Comparison of ENCODE assay signal across 9 cellular contexts in the genomic region with DNA sequence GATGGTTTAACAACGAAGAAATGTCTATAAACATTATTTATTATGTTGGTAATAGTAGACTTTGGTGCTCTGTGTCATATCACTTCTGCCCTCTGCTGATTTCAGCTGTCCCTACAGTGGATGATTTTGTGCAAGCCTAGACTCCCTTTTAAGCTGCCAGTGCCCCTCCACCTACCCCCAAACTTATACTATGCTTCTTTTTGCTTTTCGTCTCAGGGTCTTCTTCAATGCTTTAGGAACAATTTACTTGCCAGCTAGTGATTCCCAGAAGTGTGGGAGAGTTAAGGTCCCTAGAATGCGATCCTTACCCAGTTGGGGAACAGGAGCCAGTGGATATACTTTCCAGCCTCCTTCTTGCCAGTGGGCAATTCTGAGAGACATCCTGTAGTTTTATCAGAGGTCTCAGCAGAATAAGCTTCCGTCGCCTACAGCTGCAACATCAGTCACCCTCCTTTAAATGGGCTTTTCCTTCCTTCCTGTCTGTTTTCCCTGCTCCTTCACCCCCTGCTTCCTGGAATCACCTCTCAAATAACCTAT. TPM values are rescaled to one million over a fixed set of nuclear protein-coding genes. Genes with fewer than 3 reads are reported as not detected.
DNase-seq lines count a peak whose midpoint lies in the region; ATAC-seq, FAIRE-seq and TF ChIP-seq lines count a peak whose summit lies in the region.
"Had no signal": no experiment of that assay in that cellular context is flagged by ENCODE, and none has a peak within 500 bp of the region (broad histone marks: within the 10 kb centered on the region; RNA-seq: fewer than 3 reads in every experiment).

No MANE protein-coding gene starts in this region.

- peaks cover 15 to 31% of the 10 kb centered on the region in 2 donors for H3K36me3 Mint-ChIP-seq in CD4-positive, alpha-beta memory T cell
- H3K36me3 Mint-ChIP-seq in naive thymus-derived CD4-positive, alpha-beta T cell, result peaks cover 0 to 23% (median 19%) of the 10 kb centered on the region in 5 donors

- H3K27me3 Mint-ChIP-seq in CD4-positive, alpha-beta memory T cell, result peaks cover 0 to 1% of the 10 kb centered on the region in 2 donors
- peaks cover 0 to 2% (median 0%) of the 10 kb centered on the region in 5 donors for H3K27me3 Mint-ChIP-seq in naive thymus-derived CD4-positive, alpha-beta T cell

- no peaks in the 10 kb centered on the region for H3K27me3 ChIP-seq in CD4-positive, alpha-beta memory T cell (ENCODE audit: insufficient read depth, low read length)
- H3K27me3 ChIP-seq in K562 (ENCODE audit: control insufficient read depth in 2 of 2, insufficient read depth in 2 of 2, low read length in 2 of 2), result no peaks in the 10 kb centered on the region
- no peaks in the 10 kb centered on the region for H3K27me3 ChIP-seq in naive thymus-derived CD4-positive, alpha-beta T cell (ENCODE audit: control insufficient read depth in 2 of 2, insufficient read depth in 2 of 2, low read length in 2 of 2)

- in situ Hi-C loops in K562 (cut with MboI), result no loop called here

- no peaks in the 10 kb centered on the region for H3K9me3 ChIP-seq in CD4-positive, alpha-beta memory T cell (ENCODE audit: control insufficient read depth in 1 of 2, low read length in 2 of 2)
- H3K9me3 ChIP-seq in K562 (replicated peaks; ENCODE audit: control insufficient read depth, insufficient read depth, low read depth, low read length), result no peaks in the 10 kb centered on the region
- H3K9me3 ChIP-seq in naive thymus-derived CD4-positive, alpha-beta T cell (ENCODE audit: control insufficient read depth in 2 of 3, low read length in 3 of 3), result no peaks in the 10 kb centered on the region

- H3K9me3 Mint-ChIP-seq in CD4-positive, alpha-beta memory T cell, result peaks cover 0 to 4% (median 0%) of the 10 kb centered on the region in 8 donors
- H3K9me3 Mint-ChIP-seq in naive thymus-derived CD4-positive, alpha-beta T cell, result peaks cover 0 to 6% (median 0%) of the 10 kb centered on the region in 11 donors

- no peak for TF ChIP-seq POLR2A in K562 (conservative IDR thresholded peaks at IDR 0.05)

- peak overlapping the region; percentile 69 for H3K27ac ChIP-seq in CD4-positive, alpha-beta memory T cell (ENCODE audit: low read depth, low read length)
- H3K27ac ChIP-seq in K562 (ENCODE audit: extremely low read depth, low read depth, low read length), result no peak overlapping the region; the same call in 2 of the 3 replicates
- H3K27ac ChIP-seq in naive thymus-derived CD4-positive, alpha-beta T cell (ENCODE audit: low read depth, low read length), result peak overlapping the region; percentile 96

- no peak for TF ChIP-seq EP300 in K562 (IDR thresholded peaks at IDR 0.05; ENCODE audit: low read length)

- POLR2A ChIA-PET in CD4-positive, alpha-beta memory T cell (lab: Charles Lee; ENCODE audit: partially characterized antibody), result interaction anchor here (0.9 to 18.0 kb wide), 11 partner anchors 12 to 173 kb away, joined by 3 to 587 read pairs (median 8); a partner anchor contains a TSS
- POLR2A ChIA-PET in K562 (lab: Yijun Ruan, JAX), result interaction anchor here (1.0 to 1.3 kb wide), 2 partner anchors 14 to 66 kb away, joined by 3 to 4 read pairs; no protein-coding TSS in a partner anchor
- POLR2A ChIA-PET in naive thymus-derived CD4-positive, alpha-beta T cell (lab: Charles Lee), result interaction anchor here (0.7 to 2.9 kb wide), 11 partner anchors 9 to 129 kb away, joined by 3 to 23 read pairs (median 6); a partner anchor contains a TSS

- H3K4me3 ChIP-seq in CD4-positive, alpha-beta memory T cell (ENCODE audit: low read length in 2 of 2), result peak overlapping the region; percentile 4 to 51
- no peak overlapping the region for H3K4me3 ChIP-seq in K562
- peak overlapping the region; percentile 55 for H3K4me3 ChIP-seq in naive thymus-derived CD4-positive, alpha-beta T cell (ENCODE audit: low read length)

- H3K79me2 ChIP-seq in K562 (ENCODE audit: control insufficient read depth, insufficient read depth, low read length), result no peaks in the 10 kb centered on the region

- CTCF ChIA-PET in CD4-positive, alpha-beta memory T cell (lab: Charles Lee; ENCODE audit: partially characterized antibody), result interaction anchor here (0.8 to 16.3 kb wide), 10 partner anchors 12 to 173 kb away, joined by 3 to 556 read pairs (median 4); a partner anchor contains a TSS
- CTCF ChIA-PET in K562 (lab: Yijun Ruan, JAX; ENCODE audit: low intra/inter-chr PET ratio), result interaction anchor here (0.6 kb wide), 1 partner anchor 70 kb away, joined by 3 read pairs; no protein-coding TSS in a partner anchor
- CTCF ChIA-PET in naive thymus-derived CD4-positive, alpha-beta T cell (lab: Charles Lee), result interaction anchor here (0.8 to 2.2 kb wide), 9 partner anchors 9 to 117 kb away, joined by 3 to 10 read pairs (median 5); no protein-coding TSS in a partner anchor

- TF ChIP-seq RAD21 in K562 (CRISPR knock-in tag; conservative IDR thresholded peaks at IDR 0.05 in 1 of 2, IDR thresholded peaks at IDR 0.05 in 1 of 2), result peak; percentile 10 to 51; a peak in 2 of 4 replicates

- no peaks in the 10 kb centered on the region for H3K9me1 ChIP-seq in K562 (ENCODE audit: control insufficient read depth, insufficient read depth, low read length)

- H3K4me3 Mint-ChIP-seq in CD4-positive, alpha-beta memory T cell, result peak overlapping the region; percentile 82 to 100 (median 93)
- peak overlapping the region; percentile 83 to 96 (median 92) for H3K4me3 Mint-ChIP-seq in naive thymus-derived CD4-positive, alpha-beta T cell

- BruUV-seq in K562 (replicated peaks; lab: Mats Ljungman, UMichigan), result no TSS peak

- DNase-seq in CD4-positive, alpha-beta memory T cell, result no peak
- DNase-seq in K562 (ENCODE audit: extremely low read depth in 1 of 4, low spot score in 3 of 4), result peak in 1 of 4 experiments; percentile 7
- DNase-seq in naive thymus-derived CD4-positive, alpha-beta T cell, result no peak
- DNase-seq in NCI-H524 treated with DMSO at 0.1 percent for 48 hours (lab: John Stamatoyannopoulos, UW), result no peak
- no peak for DNase-seq in T-helper 9 cell
- DNase-seq in effector CD4-positive, alpha-beta T cell, result no peak
- DNase-seq in inferior parietal cortex (ENCODE audit: extremely low spot score), result no peak
- DNase-seq: NCI-H1930 had no signal

- peaks cover 71% of the 10 kb centered on the region for H3K4me1 ChIP-seq in CD4-positive, alpha-beta memory T cell (ENCODE audit: insufficient read depth, low read length)
- peaks cover 2 to 4% of the 10 kb centered on the region in 2 experiments; a peak in 3 of 5 replicates for H3K4me1 ChIP-seq in K562 (replicated peaks in 1 of 2; ENCODE audit: control insufficient read depth in 2 of 2, insufficient read depth in 2 of 2, low read length in 2 of 2)
- H3K4me1 ChIP-seq in naive thymus-derived CD4-positive, alpha-beta T cell (ENCODE audit: control insufficient read depth in 2 of 2, insufficient read depth in 2 of 2, low read length in 2 of 2), result peaks cover 53 to 54% of the 10 kb centered on the region in 2 donors

- peak overlapping the region; percentile 7; the same call in 1 of the 2 replicates for H3K4me2 ChIP-seq in K562 (ENCODE audit: insufficient read depth, low read length)

- H4K20me1 ChIP-seq in K562 (replicated peaks; ENCODE audit: control insufficient read depth, insufficient read depth, low read length), result no peaks in the 10 kb centered on the region

- intact Hi-C loops in CD4-positive, alpha-beta memory T cell (cut with micrococcal nuclease), result loop anchor here (5.0 kb wide), 1 partner anchor 481 kb away; a partner anchor contains a TSS
- intact Hi-C loops in K562 (cut with micrococcal nuclease), result no loop called here
- intact Hi-C loops in naive thymus-derived CD4-positive, alpha-beta T cell (cut with micrococcal nuclease), result no loop called here

- no peaks in the 10 kb centered on the region for H3K36me3 ChIP-seq in CD4-positive, alpha-beta memory T cell (ENCODE audit: insufficient read depth, low read length)
- no peaks in the 10 kb centered on the region for H3K36me3 ChIP-seq in K562 (ENCODE audit: control insufficient read depth, insufficient read depth, low read length)
- peaks cover 0 to 6% (median 3%) of the 10 kb centered on the region in 3 experiments for H3K36me3 ChIP-seq in naive thymus-derived CD4-positive, alpha-beta T cell (ENCODE audit: control insufficient read depth in 2 of 3, insufficient read depth in 3 of 3, low read length in 3 of 3)

- peak; percentile 35 for FAIRE-seq in K562 (lab: Jason Lieb, UNC)

- peak overlapping the region; percentile 94 to 100 (median 96) for H3K27ac Mint-ChIP-seq in CD4-positive, alpha-beta memory T cell
- peak overlapping the region; percentile 87 to 100 (median 96) for H3K27ac Mint-ChIP-seq in naive thymus-derived CD4-positive, alpha-beta T cell

- peak; percentile 89 for ATAC-seq in K562
- ATAC-seq in naive thymus-derived CD4-positive, alpha-beta T cell, result no peak

- peaks cover 39 to 85% (median 56%) of the 10 kb centered on the region in 4 donors for H3K4me1 Mint-ChIP-seq in CD4-positive, alpha-beta memory T cell
- H3K4me1 Mint-ChIP-seq in naive thymus-derived CD4-positive, alpha-beta T cell, result peaks cover 51 to 80% (median 69%) of the 10 kb centered on the region in 7 donors

- H3K9ac ChIP-seq in K562 (ENCODE audit: insufficient read depth in 1 of 2, low read depth in 2 of 2, low read length in 2 of 2), result peak overlapping the region in 1 of 2 experiments; percentile 39; a peak in 1 of 4 replicates

- 16% methylated on average over 5 of the region's 5 CpGs for WGBS in K562 (ENCODE audit: insufficient coverage, low coverage, missing lambda C conversion rate)

- H2AFZ ChIP-seq in K562 (ENCODE audit: low read depth, low read length), result peak overlapping the region; percentile 83

- 0 out of 2 replicates have a peak, but pooled peaks have one; percentile 10 for TF ChIP-seq CTCF in LNCAP (IDR thresholded peaks at IDR 0.05)
- peak; percentile 27 to 48 (median 42); a peak in 4 of 6 replicates for TF ChIP-seq CTCF in K562 (IDR thresholded peaks at IDR 0.05 in 2 of 3, conservative IDR thresholded peaks at IDR 0.05 in 1 of 3; ENCODE audit: insufficient read depth in 2 of 3, low read depth in 1 of 3, low read length in 3 of 3)

RNA-seq across cellular contexts. Expression of a gene that starts 4.1 kb away (rescaled TPM):
- total RNA-seq in CD4-positive, alpha-beta memory T cell, result 100 to 1,000 TPM; 150 to 158 TPM
- polyA plus RNA-seq in CD4-positive, alpha-beta memory T cell, result 100 to 1,000 TPM; 411 to 591 TPM
- total RNA-seq in K562 (2011; cell fraction: chromatin; rRNA removed; ENCODE audit: low replicate concordance), result 34.7 and 120 TPM in 2 replicates
- 149 and 167 TPM in 2 replicates for total RNA-seq in K562 (2011; cell fraction: nucleolus; rRNA removed)
- total RNA-seq in K562 (2011; cell fraction: nucleoplasm; rRNA removed), result 100 and 105 TPM in 2 replicates
- 56.9 and 85.3 TPM in 2 replicates for total RNA-seq in K562 (2014; rRNA removed)
- total RNA-seq in K562 (2014; rRNA removed; fragmentation: Illumina TruSeq; extraction: Trizol), result 28.3 and 42.2 TPM in 2 replicates
- 59.0 and 60.6 TPM in 2 replicates for total RNA-seq in K562 (2015; rRNA removed; fragmentation: Illumina TruSeq; extraction: Trizol)
- total RNA-seq in K562 (2021), result 60.6 and 65.4 TPM in 2 replicates
- 51.0 and 64.1 TPM in 2 replicates for polyA plus RNA-seq in K562 (2011; rRNA removed)
- 80.3 and 166 TPM in 2 replicates for polyA plus RNA-seq in K562 (2011; cell fraction: cytosol; rRNA removed)
- polyA plus RNA-seq in K562 (2011; cell fraction: nucleus; rRNA removed), result 42.4 and 69.3 TPM in 2 replicates
- 53.4 and 87.2 TPM in 2 replicates for polyA plus RNA-seq in K562 (2012)
- polyA plus RNA-seq in K562 (2014; fragmentation: Illumina TruSeq; extraction: Trizol), result 89.4 and 91.6 TPM in 2 replicates
- polyA plus RNA-seq in K562 (2014; fragmentation: Nextera tagmentation; extraction: Ambion mirVana), result 10 to 100 TPM; 37.9 to 68.1 TPM
- 70.5 and 78.0 TPM in 2 replicates for polyA plus RNA-seq in K562 (2014; rRNA removed)
- 33.3 and 54.4 TPM in 2 replicates for polyA minus RNA-seq in K562 (2011; rRNA and poly(A)+ RNA removed)
- 23.3 and 26.8 TPM in 2 replicates for polyA minus RNA-seq in K562 (2011; cell fraction: cytosol; rRNA and poly(A)+ RNA removed)
- polyA minus RNA-seq in K562 (2011; cell fraction: nucleus; rRNA and poly(A)+ RNA removed), result 50.1 and 59.2 TPM in 2 replicates
- 100 to 1,000 TPM in 2 of 5 experiments, 10 to 100 TPM in 3; 60.9 to 132 (median 92.3) TPM for total RNA-seq in naive thymus-derived CD4-positive, alpha-beta T cell
- 100 to 1,000 TPM; 400 to 414 TPM for polyA plus RNA-seq in naive thymus-derived CD4-positive, alpha-beta T cell

RNA-seq across cellular contexts. Expression of a gene that starts 18.2 kb away (rescaled TPM):
- 1 to 10 TPM in 1 of 2 experiments, under 1 TPM in 1; 0.19 to 1.0 TPM for total RNA-seq in CD4-positive, alpha-beta memory T cell
- polyA plus RNA-seq in CD4-positive, alpha-beta memory T cell, result 1 to 10 TPM; 5.6 to 6.0 TPM
- total RNA-seq in K562 (2011; cell fraction: chromatin; rRNA removed; ENCODE audit: low replicate concordance), result 0.42 and 1.0 TPM in 2 replicates
- 0.26 and 0.67 TPM in 2 replicates for total RNA-seq in K562 (2011; cell fraction: nucleolus; rRNA removed)
- 0.22 TPM in 1 of 2 replicates, not detected in the other for total RNA-seq in K562 (2011; cell fraction: nucleoplasm; rRNA removed)
- total RNA-seq in K562 (2014; rRNA removed), result not detected in 2 replicates
- total RNA-seq in K562 (2014; rRNA removed; fragmentation: Illumina TruSeq; extraction: Trizol), result not detected in 2 replicates
- not detected in 2 replicates for total RNA-seq in K562 (2015; rRNA removed; fragmentation: Illumina TruSeq; extraction: Trizol)
- total RNA-seq in K562 (2021), result 0.04 TPM in 1 of 2 replicates, not detected in the other
- polyA plus RNA-seq in K562 (2011; rRNA removed), result not detected in 2 replicates
- polyA plus RNA-seq in K562 (2011; cell fraction: cytosol; rRNA removed), result 0.12 TPM in 1 of 2 replicates, not detected in the other
- polyA plus RNA-seq in K562 (2011; cell fraction: nucleus; rRNA removed), result 0.18 and 0.55 TPM in 2 replicates
- polyA plus RNA-seq in K562 (2012), result 2.3 and 2.6 TPM in 2 replicates
- polyA plus RNA-seq in K562 (2014; fragmentation: Illumina TruSeq; extraction: Trizol), result 0.10 and 0.18 TPM in 2 replicates
- under 1 TPM; 0.08 to 0.20 TPM for polyA plus RNA-seq in K562 (2014; fragmentation: Nextera tagmentation; extraction: Ambion mirVana)
- polyA plus RNA-seq in K562 (2014; rRNA removed), result 0.11 and 0.58 TPM in 2 replicates
- not detected in 2 replicates for polyA minus RNA-seq in K562 (2011; rRNA and poly(A)+ RNA removed)
- polyA minus RNA-seq in K562 (2011; cell fraction: cytosol; rRNA and poly(A)+ RNA removed), result not detected in 2 replicates
- 0.27 and 0.44 TPM in 2 replicates for polyA minus RNA-seq in K562 (2011; cell fraction: nucleus; rRNA and poly(A)+ RNA removed)
- total RNA-seq in naive thymus-derived CD4-positive, alpha-beta T cell, result 1 to 10 TPM in 1 of 5 experiments, under 1 TPM in 2, not detected in 2; 0.29 to 2.8 (median 0.40) TPM
- polyA plus RNA-seq in naive thymus-derived CD4-positive, alpha-beta T cell, result 1 to 10 TPM; 5.5 to 6.0 TPM

RNA-seq across cellular contexts. Expression of a gene that starts 43.6 kb away (rescaled TPM):
- total RNA-seq in CD4-positive, alpha-beta memory T cell, result under 1 TPM; 0.17 to 0.30 TPM
- not detected for polyA plus RNA-seq in CD4-positive, alpha-beta memory T cell
- 2.2 and 9.7 TPM in 2 replicates for total RNA-seq in K562 (2011; cell fraction: chromatin; rRNA removed; ENCODE audit: low replicate concordance)
- total RNA-seq in K562 (2011; cell fraction: nucleolus; rRNA removed), result 4.7 and 5.7 TPM in 2 replicates
- total RNA-seq in K562 (2011; cell fraction: nucleoplasm; rRNA removed), result 2.8 and 3.1 TPM in 2 replicates
- total RNA-seq in K562 (2014; rRNA removed), result 1.6 and 1.8 TPM in 2 replicates
- total RNA-seq in K562 (2014; rRNA removed; fragmentation: Illumina TruSeq; extraction: Trizol), result 0.73 and 1.4 TPM in 2 replicates
- 0.08 and 0.29 TPM in 2 replicates for total RNA-seq in K562 (2015; rRNA removed; fragmentation: Illumina TruSeq; extraction: Trizol)
- total RNA-seq in K562 (2021), result 1.1 and 1.4 TPM in 2 replicates
- polyA plus RNA-seq in K562 (2011; rRNA removed), result 0.50 and 0.60 TPM in 2 replicates
- polyA plus RNA-seq in K562 (2011; cell fraction: cytosol; rRNA removed), result 0.21 and 0.37 TPM in 2 replicates
- polyA plus RNA-seq in K562 (2011; cell fraction: nucleus; rRNA removed), result 0.91 and 1.9 TPM in 2 replicates
- polyA plus RNA-seq in K562 (2012), result 0.78 and 3.2 TPM in 2 replicates
- polyA plus RNA-seq in K562 (2014; fragmentation: Illumina TruSeq; extraction: Trizol), result 1.9 and 4.6 TPM in 2 replicates
- polyA plus RNA-seq in K562 (2014; fragmentation: Nextera tagmentation; extraction: Ambion mirVana), result 1 to 10 TPM; 1.7 to 2.6 TPM
- polyA plus RNA-seq in K562 (2014; rRNA removed), result 0.54 and 2.1 TPM in 2 replicates
- 1.5 and 2.6 TPM in 2 replicates for polyA minus RNA-seq in K562 (2011; rRNA and poly(A)+ RNA removed)
- polyA minus RNA-seq in K562 (2011; cell fraction: cytosol; rRNA and poly(A)+ RNA removed), result not detected in 2 replicates
- 3.4 and 4.6 TPM in 2 replicates for polyA minus RNA-seq in K562 (2011; cell fraction: nucleus; rRNA and poly(A)+ RNA removed)
- total RNA-seq in naive thymus-derived CD4-positive, alpha-beta T cell, result under 1 TPM in 4 of 5 experiments, not detected in 1; 0.03 to 0.15 (median 0.07) TPM
- not detected for polyA plus RNA-seq in naive thymus-derived CD4-positive, alpha-beta T cell
